In genomic region chr7:121513105-121513504, GRCh38 we compare ENCODE assay signal across 18 cellular contexts.
DNase-seq lines count a peak whose midpoint lies in the region; ATAC-seq, FAIRE-seq and TF ChIP-seq lines count a peak whose summit lies in the region.
"Had no signal": no experiment of that assay in that cellular context is flagged by ENCODE, and none has a peak within 500 bp of the region (broad histone marks: within the 10 kb centered on the region; RNA-seq: fewer than 3 reads in every experiment).

No MANE protein-coding gene starts in this region.

- H3K27me3 Mint-ChIP-seq in natural killer cell (ENCODE audit: low read depth in 2 of 2) = no peaks in the 10 kb centered on the region

- H3K36me3 Mint-ChIP-seq in natural killer cell = no peaks in the 10 kb centered on the region
- H3K36me3 Mint-ChIP-seq: CD4-positive, alpha-beta memory T cell had no signal

- no peak overlapping the region for H3K9ac ChIP-seq in HUES64 (ENCODE audit: low read depth, low read length)
- H3K9ac ChIP-seq in endothelial cell of umbilical vein (replicated peaks; ENCODE audit: extremely low read depth, insufficient read depth, low read length) = no peak overlapping the region
- no peak overlapping the region for H3K9ac ChIP-seq in iPS-20b (ENCODE audit: low read depth, low read length)
- H3K9ac ChIP-seq: GM23248 had no signal

- BruUV-seq in endothelial cell of umbilical vein (replicated peaks; lab: Mats Ljungman, UMichigan) = no TSS peak

- H3K27ac Mint-ChIP-seq in natural killer cell = no peak overlapping the region
- H3K27ac Mint-ChIP-seq: CD4-positive, alpha-beta memory T cell; HFFc6 had no signal

- H3K9me3 Mint-ChIP-seq in natural killer cell = peaks cover 7 to 8% of the 10 kb centered on the region in 2 donors

- H3K27ac ChIP-seq in HUES64 (ENCODE audit: low read depth, low read length) (peak overlapping the region; percentile 49; the same call in 1 of the 2 replicates), endothelial cell of umbilical vein (ENCODE audit: insufficient read depth, low read depth, low read length) (no peak overlapping the region), iPS-20b (ENCODE audit: low read length) (no peak overlapping the region)
- H3K27ac ChIP-seq: GM23248 had no signal

- intact Hi-C loops in endothelial cell of umbilical vein (cut with micrococcal nuclease) = no loop called here
- intact Hi-C loops in natural killer cell (cut with micrococcal nuclease) = no loop called here

- ATAC-seq in GM19324 (IDR thresholded peaks at IDR 0.05; ENCODE audit: low FRiP score, unreplicated experiment) = no peak
- ATAC-seq in natural killer cell = no peak

- peaks cover 19% of the 10 kb centered on the region for H3K4me1 ChIP-seq in HUES64 (ENCODE audit: insufficient read depth, low read length)
- peaks cover 4% of the 10 kb centered on the region for H3K4me1 ChIP-seq in endothelial cell of umbilical vein (ENCODE audit: control insufficient read depth, extremely low read depth, insufficient read depth, low read length)
- peaks cover 9% of the 10 kb centered on the region for H3K4me1 ChIP-seq in iPS-20b (ENCODE audit: insufficient read depth, low read length)

- H4K20me1 ChIP-seq in endothelial cell of umbilical vein (replicated peaks; ENCODE audit: control insufficient read depth, extremely low read depth, insufficient read depth, low read length) = no peaks in the 10 kb centered on the region

- H3K27me3 ChIP-seq in HUES64 (ENCODE audit: insufficient read depth, low read length) (no peaks in the 10 kb centered on the region), endothelial cell of umbilical vein (ENCODE audit: control insufficient read depth in 2 of 2, insufficient read depth in 2 of 2, low read length in 2 of 2) (no peaks in the 10 kb centered on the region), iPS-20b (ENCODE audit: insufficient read depth, low read length) (no peaks in the 10 kb centered on the region)

- peaks cover 43% of the 10 kb centered on the region for H3K9me3 ChIP-seq in HUES64 (ENCODE audit: insufficient read depth, low read depth, low read length)
- no peaks in the 10 kb centered on the region for H3K9me3 ChIP-seq in endothelial cell of umbilical vein (replicated peaks; ENCODE audit: control insufficient read depth, insufficient read depth, low read length)
- peaks cover 29% of the 10 kb centered on the region for H3K9me3 ChIP-seq in iPS-20b (ENCODE audit: insufficient read depth, low read depth, low read length)

- no peak overlapping the region for H2AFZ ChIP-seq in endothelial cell of umbilical vein (ENCODE audit: low read depth, low read length)
- H2AFZ ChIP-seq: GM23248 had no signal

- WGBS in HUES64 = 100% methylated on average over 1 of the region's 1 CpG

- H3K36me3 ChIP-seq in HUES64 (ENCODE audit: insufficient read depth, low read length) = no peaks in the 10 kb centered on the region
- H3K36me3 ChIP-seq in endothelial cell of umbilical vein (ENCODE audit: control insufficient read depth in 2 of 2, extremely low read depth in 1 of 2, insufficient read depth in 2 of 2, low read length in 2 of 2) = no peaks in the 10 kb centered on the region
- H3K36me3 ChIP-seq in iPS-20b (ENCODE audit: insufficient read depth, low read depth, low read length) = peaks cover 9% of the 10 kb centered on the region; the same call in 1 of the 2 replicates

- dilution Hi-C loops in endothelial cell of umbilical vein (cut with MboI; ENCODE audit: extremely low pct_ligation_motif_present, low sequenced_read_pairs) = no loop called here

- H3K79me2 ChIP-seq in endothelial cell of umbilical vein (ENCODE audit: control insufficient read depth, insufficient read depth, low read length) = no peaks in the 10 kb centered on the region

- peaks cover 0 to 6% of the 10 kb centered on the region in 2 donors for H3K4me1 Mint-ChIP-seq in natural killer cell
- H3K4me1 Mint-ChIP-seq: CD4-positive, alpha-beta memory T cell had no signal

- no peak for TF ChIP-seq POLR2A in endothelial cell of umbilical vein (IDR thresholded peaks at IDR 0.05; ENCODE audit: low read depth, low read length)

- H3K4me3 Mint-ChIP-seq in natural killer cell = no peak overlapping the region
- H3K4me3 Mint-ChIP-seq: CD4-positive, alpha-beta memory T cell; H9; HFFc6 had no signal

- DNase-seq in endothelial cell of umbilical vein (ENCODE audit: low read depth, low spot score) = peak; percentile 59
- DNase-seq in HuH-7 (ENCODE audit: low spot score) = no peak
- no peak for DNase-seq in natural killer cell
- DNase-seq: C1 segment of cervical spinal cord; Calu3; CD4-positive, alpha-beta memory T cell; COR-L47; DMS53; DMS79 treated with DMSO at 0.1 percent for 48 hours; GF-D8; GM23248; H9; HFFc6 had no signal

- H3K4me2 ChIP-seq in endothelial cell of umbilical vein (ENCODE audit: insufficient read depth, low read length) = no peak overlapping the region

- no peak for TF ChIP-seq CTCF in endothelial cell of umbilical vein (IDR thresholded peaks at IDR 0.05; ENCODE audit: extremely low read depth in 1 of 2, insufficient read depth in 1 of 2, low read depth in 1 of 2, low read length in 2 of 2)
- TF ChIP-seq CTCF in natural killer cell (IDR thresholded peaks at IDR 0.05) = no peak

- CTCF ChIA-PET in endothelial cell of umbilical vein (lab: Charles Lee) = interaction anchor here (1.0 to 1.4 kb wide), 3 partner anchors 9 to 146 kb away, joined by 5 to 10 read pairs (median 5); partner anchors contain the start of gene FAM3C

- H3K4me3 ChIP-seq in HUES64 (ENCODE audit: low read length) (no peak overlapping the region), endothelial cell of umbilical vein (replicated peaks in 1 of 3; ENCODE audit: insufficient read depth in 1 of 3, low read depth in 1 of 3, low read length in 3 of 3) (no peak overlapping the region), iPS-20b (ENCODE audit: low read length) (peak overlapping the region; percentile 21; the same call in 1 of the 2 replicates)
- H3K4me3 ChIP-seq: GM23248 had no signal

- POLR2A ChIA-PET in endothelial cell of umbilical vein (lab: Charles Lee) = no interaction called here

- no peak for FAIRE-seq in endothelial cell of umbilical vein (lab: Jason Lieb, UNC)
- FAIRE-seq: GM12891, GM18507 had no signal

- H3K9me1 ChIP-seq in endothelial cell of umbilical vein (replicated peaks; ENCODE audit: control insufficient read depth, extremely low read depth, insufficient read depth, low read length) = no peaks in the 10 kb centered on the region

TF ChIP-seq in endothelial cell of umbilical vein, 7 proteins besides CTCF, POLR2A, EP300 and RAD21:
- TF ChIP-seq FOS (IDR thresholded peaks at IDR 0.05; ENCODE audit: borderline replicate concordance, insufficient read depth, low read length) (no peak), POLR2AphosphoS5 (IDR thresholded peaks at IDR 0.05; ENCODE audit: insufficient read depth, low read depth, low read length) (no peak), MAX (IDR thresholded peaks at IDR 0.05; ENCODE audit: insufficient read depth, insufficient read length) (no peak), EZH2 (IDR thresholded peaks at IDR 0.05; ENCODE audit: borderline replicate concordance, low read depth, low read length, severe bottlenecking) (no peak), JUN (IDR thresholded peaks at IDR 0.05; ENCODE audit: borderline replicate concordance, insufficient read depth, insufficient read length, low read depth) (no peak), MYC (IDR thresholded peaks at IDR 0.05; ENCODE audit: low read depth, low read length) (no peak), GATA2 (IDR thresholded peaks at IDR 0.05; ENCODE audit: insufficient read depth, insufficient read length, low read depth, low read length) (no peak)
